ENCODE assay signal across 1 cellular context in genomic region chr4:166585491-166585890, GRCh38.
TF ChIP-seq lines count a peak whose summit lies in the region.

No MANE protein-coding gene starts in this region.

TF ChIP-seq in SK-N-SH treated with all-trans-retinoic acid at 6 μM for 48 hours, 23 proteins besides CTCF, POLR2A, EP300 and RAD21 (continued from another document):
- TF ChIP-seq, protein P1, sequence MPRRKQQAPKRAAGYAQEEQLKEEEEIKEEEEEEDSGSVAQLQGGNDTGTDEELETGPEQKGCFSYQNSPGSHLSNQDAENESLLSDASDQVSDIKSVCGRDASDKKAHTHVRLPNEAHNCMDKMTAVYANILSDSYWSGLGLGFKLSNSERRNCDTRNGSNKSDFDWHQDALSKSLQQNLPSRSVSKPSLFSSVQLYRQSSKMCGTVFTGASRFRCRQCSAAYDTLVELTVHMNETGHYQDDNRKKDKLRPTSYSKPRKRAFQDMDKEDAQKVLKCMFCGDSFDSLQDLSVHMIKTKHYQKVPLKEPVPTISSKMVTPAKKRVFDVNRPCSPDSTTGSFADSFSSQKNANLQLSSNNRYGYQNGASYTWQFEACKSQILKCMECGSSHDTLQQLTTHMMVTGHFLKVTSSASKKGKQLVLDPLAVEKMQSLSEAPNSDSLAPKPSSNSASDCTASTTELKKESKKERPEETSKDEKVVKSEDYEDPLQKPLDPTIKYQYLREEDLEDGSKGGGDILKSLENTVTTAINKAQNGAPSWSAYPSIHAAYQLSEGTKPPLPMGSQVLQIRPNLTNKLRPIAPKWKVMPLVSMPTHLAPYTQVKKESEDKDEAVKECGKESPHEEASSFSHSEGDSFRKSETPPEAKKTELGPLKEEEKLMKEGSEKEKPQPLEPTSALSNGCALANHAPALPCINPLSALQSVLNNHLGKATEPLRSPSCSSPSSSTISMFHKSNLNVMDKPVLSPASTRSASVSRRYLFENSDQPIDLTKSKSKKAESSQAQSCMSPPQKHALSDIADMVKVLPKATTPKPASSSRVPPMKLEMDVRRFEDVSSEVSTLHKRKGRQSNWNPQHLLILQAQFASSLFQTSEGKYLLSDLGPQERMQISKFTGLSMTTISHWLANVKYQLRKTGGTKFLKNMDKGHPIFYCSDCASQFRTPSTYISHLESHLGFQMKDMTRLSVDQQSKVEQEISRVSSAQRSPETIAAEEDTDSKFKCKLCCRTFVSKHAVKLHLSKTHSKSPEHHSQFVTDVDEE (CRISPR knock-in tag; IDR thresholded peaks at IDR 0.05) = no peak
- TF ChIP-seq, protein P2, sequence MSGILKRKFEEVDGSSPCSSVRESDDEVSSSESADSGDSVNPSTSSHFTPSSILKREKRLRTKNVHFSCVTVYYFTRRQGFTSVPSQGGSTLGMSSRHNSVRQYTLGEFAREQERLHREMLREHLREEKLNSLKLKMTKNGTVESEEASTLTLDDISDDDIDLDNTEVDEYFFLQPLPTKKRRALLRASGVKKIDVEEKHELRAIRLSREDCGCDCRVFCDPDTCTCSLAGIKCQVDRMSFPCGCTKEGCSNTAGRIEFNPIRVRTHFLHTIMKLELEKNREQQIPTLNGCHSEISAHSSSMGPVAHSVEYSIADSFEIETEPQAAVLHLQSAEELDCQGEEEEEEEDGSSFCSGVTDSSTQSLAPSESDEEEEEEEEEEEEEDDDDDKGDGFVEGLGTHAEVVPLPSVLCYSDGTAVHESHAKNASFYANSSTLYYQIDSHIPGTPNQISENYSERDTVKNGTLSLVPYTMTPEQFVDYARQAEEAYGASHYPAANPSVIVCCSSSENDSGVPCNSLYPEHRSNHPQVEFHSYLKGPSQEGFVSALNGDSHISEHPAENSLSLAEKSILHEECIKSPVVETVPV (CRISPR knock-in tag; IDR thresholded peaks at IDR 0.05) = no peak
- no peak for TF ChIP-seq TCF4 (CRISPR knock-in tag; IDR thresholded peaks at IDR 0.05; ENCODE audit: borderline replicate concordance)
- no peak for TF ChIP-seq GLIS3 (CRISPR knock-in tag; IDR thresholded peaks at IDR 0.05)
